ENCODE assay signal across 10 cellular contexts in genomic region chr7:102152672-102153585, GRCh38.
DNase-seq lines count a peak whose midpoint lies in the region; TF ChIP-seq lines count a peak whose summit lies in the region.
"Had no signal": no experiment of that assay in that cellular context is flagged by ENCODE, and none has a peak within 500 bp of the region (broad histone marks: within the 10 kb centered on the region; RNA-seq: fewer than 3 reads in every experiment).

No MANE protein-coding gene starts in this region.

- H3K27me3 Mint-ChIP-seq in progenitor cell of endocrine pancreas = no peaks in the 10 kb centered on the region
- no peaks in the 10 kb centered on the region for H3K27me3 Mint-ChIP-seq in activated CD4-positive, alpha-beta T cell treated with anti-CD3 and anti-CD28 coated beads, Interleukin-2, amount 10 ng/mL, durations not matched to agents 7 days and 5 days

- no peaks in the 10 kb centered on the region for H3K9me3 Mint-ChIP-seq in progenitor cell of endocrine pancreas (ENCODE audit: low read depth)
- H3K9me3 Mint-ChIP-seq in activated CD4-positive, alpha-beta T cell treated with anti-CD3 and anti-CD28 coated beads, Interleukin-2, amount 10 ng/mL, durations not matched to agents 7 days and 5 days = no peaks in the 10 kb centered on the region

- POLR2A ChIA-PET in activated CD4-positive, alpha-beta T cell treated with anti-CD3 and anti-CD28 coated beads, Interleukin-2, amount 10 ng/mL, durations not matched to agents 7 days and 5 days (lab: Charles Lee) = no interaction called here
- POLR2A ChIA-PET in A673 (lab: Charles Lee; ENCODE audit: low non-redundant PET) = no interaction called here

- H3K4me1 ChIP-seq in left ventricle myocardium inferior (peaks cover 34% of the 10 kb centered on the region), A673 (ENCODE audit: insufficient read depth, low read length, poor library complexity, severe bottlenecking) (no peaks in the 10 kb centered on the region)

- no TSS peak for BruUV-seq in A673 (replicated peaks; lab: Mats Ljungman, UMichigan)

- no peak for TF ChIP-seq CTCF in left ventricle myocardium inferior (IDR thresholded peaks at IDR 0.05; ENCODE audit: borderline replicate concordance)
- no peak for TF ChIP-seq CTCF in progenitor cell of endocrine pancreas (IDR thresholded peaks at IDR 0.05; ENCODE audit: unreplicated experiment)
- TF ChIP-seq CTCF in A673 (conservative IDR thresholded peaks at IDR 0.05; ENCODE audit: low read depth, low read length) = no peak

- H3K27me3 ChIP-seq in H7 (ENCODE audit: control insufficient read depth, insufficient read depth, low read length) = no peaks in the 10 kb centered on the region
- H3K27me3 ChIP-seq in left ventricle myocardium inferior (ENCODE audit: low read depth) = no peaks in the 10 kb centered on the region
- no peaks in the 10 kb centered on the region for H3K27me3 ChIP-seq in A673 (replicated peaks; ENCODE audit: insufficient read depth, low read depth, low read length, poor library complexity)

- H3K36me3 Mint-ChIP-seq in progenitor cell of endocrine pancreas (ENCODE audit: insufficient read depth) = peaks cover 3% of the 10 kb centered on the region
- no peaks in the 10 kb centered on the region for H3K36me3 Mint-ChIP-seq in activated CD4-positive, alpha-beta T cell treated with anti-CD3 and anti-CD28 coated beads, Interleukin-2, amount 10 ng/mL, durations not matched to agents 7 days and 5 days (ENCODE audit: low read depth)

- DNase-seq in H7 = peak; percentile 88
- DNase-seq in SW480 (ENCODE audit: low spot score) = peak; percentile 37
- DNase-seq in left ventricle myocardium inferior = no peak
- DNase-seq in progenitor cell of endocrine pancreas (ENCODE audit: low spot score, unreplicated experiment) = no peak
- DNase-seq in activated CD4-positive, alpha-beta T cell treated with anti-CD3 and anti-CD28 coated beads, Interleukin-2, amount 10 ng/mL, durations not matched to agents 7 days and 5 days = no peak
- DNase-seq in NOMO-1 treated with DMSO at 0.1 percent for 48 hours (lab: John Stamatoyannopoulos, UW; ENCODE audit: unreplicated experiment) = no peak
- DNase-seq in hippocampal formation (lab: John Stamatoyannopoulos, UW) = no peak
- no peak for DNase-seq in A673 (ENCODE audit: low spot score)
- DNase-seq: activated CD4-positive, alpha-beta T cell treated with anti-CD3 and anti-CD28 coated beads, Interleukin-2, amount 50 U/mL, for 1 hour; NCI-H2029 had no signal

- H3K27ac Mint-ChIP-seq in progenitor cell of endocrine pancreas = peak overlapping the region; percentile 73
- H3K27ac Mint-ChIP-seq in activated CD4-positive, alpha-beta T cell treated with anti-CD3 and anti-CD28 coated beads, Interleukin-2, amount 10 ng/mL, durations not matched to agents 7 days and 5 days = no peak overlapping the region

- H3K27ac ChIP-seq in left ventricle myocardium inferior (replicated peaks) = peak overlapping the region; percentile 86
- H3K27ac ChIP-seq in A673 (ENCODE audit: low read depth, low read length, poor library complexity, severe bottlenecking) = no peak overlapping the region

- no peaks in the 10 kb centered on the region for H3K9me3 ChIP-seq in left ventricle myocardium inferior (replicated peaks)
- no peaks in the 10 kb centered on the region for H3K9me3 ChIP-seq in A673 (ENCODE audit: low read depth, low read length, poor library complexity, severe bottlenecking)

- no peak overlapping the region for H3K4me3 Mint-ChIP-seq in progenitor cell of endocrine pancreas (ENCODE audit: low read depth)
- no peak overlapping the region for H3K4me3 Mint-ChIP-seq in activated CD4-positive, alpha-beta T cell treated with anti-CD3 and anti-CD28 coated beads, Interleukin-2, amount 10 ng/mL, durations not matched to agents 7 days and 5 days

- intact Hi-C loops in left ventricle myocardium inferior (cut with micrococcal nuclease) = no loop called here
- intact Hi-C loops in A673 (cut with micrococcal nuclease; ENCODE audit: unreplicated experiment) = no loop called here

- CTCF ChIA-PET in activated CD4-positive, alpha-beta T cell treated with anti-CD3 and anti-CD28 coated beads, Interleukin-2, amount 10 ng/mL, durations not matched to agents 7 days and 5 days (lab: Charles Lee) = no interaction called here
- CTCF ChIA-PET in A673 (lab: Charles Lee) = no interaction called here

- H3K36me3 ChIP-seq in H7 (replicated peaks; ENCODE audit: control insufficient read depth, insufficient read depth, low read length) (no peaks in the 10 kb centered on the region), left ventricle myocardium inferior (peaks cover 5% of the 10 kb centered on the region), A673 (ENCODE audit: insufficient read depth, low read length, poor library complexity, severe bottlenecking) (no peaks in the 10 kb centered on the region)

- H3K4me3 ChIP-seq in H7 (ENCODE audit: insufficient read depth, low read depth, low read length) = no peak overlapping the region
- no peak overlapping the region for H3K4me3 ChIP-seq in left ventricle myocardium inferior
- no peak overlapping the region for H3K4me3 ChIP-seq in A673 (ENCODE audit: low read depth, low read length, poor library complexity, severe bottlenecking)

- peaks cover 3% of the 10 kb centered on the region for H3K4me1 Mint-ChIP-seq in progenitor cell of endocrine pancreas (ENCODE audit: low read depth)
- no peaks in the 10 kb centered on the region for H3K4me1 Mint-ChIP-seq in activated CD4-positive, alpha-beta T cell treated with anti-CD3 and anti-CD28 coated beads, Interleukin-2, amount 10 ng/mL, durations not matched to agents 7 days and 5 days

Comparison
In these comparisons a context has a peak if more than half of its experiments do, and no peak if none do; other contexts are left out.
1. DNase-seq: peak in H7 (single experiment) and SW480 (single experiment); none in left ventricle myocardium inferior (single experiment), progenitor cell of endocrine pancreas (single experiment), activated CD4-positive, alpha-beta T cell treated with anti-CD3 and anti-CD28 coated beads, Interleukin-2, amount 10 ng/mL, durations not matched to agents 7 days and 5 days (single experiment), NOMO-1 treated with DMSO at 0.1 percent for 48 hours (single experiment), hippocampal formation (0 of 2) and A673 (single experiment).